ENCODE assay signal across 35 cellular contexts in genomic region chr9:134621558-134622110, GRCh38. TPM values are rescaled to one million over a fixed set of nuclear protein-coding genes. Genes with fewer than 3 reads are reported as not detected.
DNase-seq lines count a peak whose midpoint lies in the region; ATAC-seq, FAIRE-seq and TF ChIP-seq lines count a peak whose summit lies in the region.
"Had no signal": no experiment of that assay in that cellular context is flagged by ENCODE, and none has a peak within 500 bp of the region (broad histone marks: within the 10 kb centered on the region; RNA-seq: fewer than 3 reads in every experiment).

No MANE protein-coding gene starts in this region.

- no peak overlapping the region for H3K23ac ChIP-seq in mesenchymal stem cell (ENCODE audit: low read length in 2 of 2)

- H3K4me3 ChIP-seq in left ventricle myocardium inferior (no peak overlapping the region), RWPE2 (ENCODE audit: severe bottlenecking) (no peak overlapping the region), mesenchymal stem cell (ENCODE audit: insufficient read depth in 1 of 2, low read depth in 1 of 2, low read length in 2 of 2) (no peak overlapping the region)
- H3K4me3 ChIP-seq: dorsolateral prefrontal cortex, gastrocnemius medialis, GM12878, hepatocyte, right atrium auricular region, stomach, thyroid gland had no signal

- no peaks in the 10 kb centered on the region for H3K9me3 Mint-ChIP-seq in type B pancreatic cell
- H3K9me3 Mint-ChIP-seq: activated CD4-positive, alpha-beta T cell treated with anti-CD3 and anti-CD28 coated beads, Interleukin-2, amount 10 ng/mL, durations not matched to agents 24 days and 14 days had no signal

- H2BK15ac ChIP-seq in mesenchymal stem cell (ENCODE audit: low read depth, poor library complexity, severe bottlenecking): no peak overlapping the region

- no peak overlapping the region for H2AK5ac ChIP-seq in mesenchymal stem cell (ENCODE audit: low read length, severe bottlenecking)

- H2BK120ac ChIP-seq in mesenchymal stem cell (ENCODE audit: low read depth, low read length): no peak overlapping the region

- H3K27ac Mint-ChIP-seq in type B pancreatic cell: no peak overlapping the region
- H3K27ac Mint-ChIP-seq: activated CD4-positive, alpha-beta T cell treated with anti-CD3 and anti-CD28 coated beads, Interleukin-2, amount 10 ng/mL, durations not matched to agents 24 days and 14 days had no signal

- DNase-seq in left ventricle myocardium superior (peak; percentile 7), left ventricle myocardium inferior (no peak), RWPE2 (ENCODE audit: low spot score) (peak; percentile 23), mesenchymal stem cell (no peak), type B pancreatic cell (ENCODE audit: extremely low spot score, unreplicated experiment) (peak; percentile 68), frontal cortex (ENCODE audit: low spot score in 2 of 2) (no peak), ecto neural progenitor cell (ENCODE audit: low spot score) (no peak), NOMO-1 treated with dmso at 0.1 percent for 144 hours (lab: John Stamatoyannopoulos, UW; ENCODE audit: unreplicated experiment) (no peak)
- DNase-seq: ACHN; activated CD4-positive, alpha-beta T cell treated with anti-CD3 and anti-CD28 coated beads, Interleukin-2, amount 10 ng/mL, durations not matched to agents 24 days and 14 days; activated naive CD4-positive, alpha-beta T cell treated with Interleukin-2 at 50 U/mL for 16 hours; activated T-cell treated with anti-CD3 and anti-CD28 coated beads, Interleukin-2, amount 50 U/mL, for 48 hours; brain microvascular endothelial cell; COR-L47; Kasumi-1; mammary epithelial cell; NCI-H1417 treated with DMSO at 0.1 percent for 48 hours; NCI-H2029 treated with DMSO at 0.1 percent for 48 hours; NCI-H526 treated with DMSO at 0.1 percent for 48 hours; NK-92 treated with Interleukin-12 subunit alpha and Interleukin-12 subunit beta, amount 100 ng/mL, for 24 hours; stimulated activated CD4-positive, alpha-beta T cell treated with anti-CD3 and anti-CD28 coated beads, Interleukin-12 subunit alpha, Interleukin-12 subunit beta, amount 100 ng/mL, for 4 hours; stimulated activated CD4-positive, alpha-beta T cell treated with anti-CD3 and anti-CD28 coated beads, Interleukin-2, amount 100 ng/mL, for 48 hours; stomach; SW 1271; T-helper 9 cell; thyroid gland had no signal

- H3K9me3 ChIP-seq in left ventricle myocardium inferior (replicated peaks) (no peaks in the 10 kb centered on the region), RWPE2 (ENCODE audit: severe bottlenecking) (no peaks in the 10 kb centered on the region), mesenchymal stem cell (ENCODE audit: control insufficient read depth, low read length) (no peaks in the 10 kb centered on the region)
- H3K9me3 ChIP-seq: gastrocnemius medialis, right atrium auricular region, stomach, thyroid gland had no signal

- no peak overlapping the region for H3K4me2 ChIP-seq in mesenchymal stem cell (ENCODE audit: low read length, poor library complexity, severe bottlenecking)
- H3K4me2 ChIP-seq: hepatocyte had no signal

- H3K79me1 ChIP-seq in mesenchymal stem cell (replicated peaks; ENCODE audit: low read length, poor library complexity, severe bottlenecking): no peaks in the 10 kb centered on the region

- no peak overlapping the region for H3K27ac ChIP-seq in left ventricle myocardium inferior (replicated peaks)
- no peak overlapping the region for H3K27ac ChIP-seq in RWPE2 (ENCODE audit: poor library complexity, severe bottlenecking)
- no peak overlapping the region for H3K27ac ChIP-seq in mesenchymal stem cell (ENCODE audit: low read length, poor library complexity, severe bottlenecking)
- H3K27ac ChIP-seq: brain microvascular endothelial cell, dorsolateral prefrontal cortex, gastrocnemius medialis, hepatocyte, parathyroid adenoma, right atrium auricular region, stomach, thyroid gland had no signal

- no peak overlapping the region for H3K4me3 Mint-ChIP-seq in type B pancreatic cell
- H3K4me3 Mint-ChIP-seq: activated CD4-positive, alpha-beta T cell treated with anti-CD3 and anti-CD28 coated beads, Interleukin-2, amount 10 ng/mL, durations not matched to agents 24 days and 14 days had no signal

- no peak overlapping the region for H2AFZ ChIP-seq in mesenchymal stem cell (ENCODE audit: low read depth, low read length)
- H2AFZ ChIP-seq: hepatocyte, parathyroid adenoma had no signal

- H3K36me3 Mint-ChIP-seq in type B pancreatic cell: no peaks in the 10 kb centered on the region

- intact Hi-C loops in left ventricle myocardium superior (cut with micrococcal nuclease): no loop called here
- intact Hi-C loops in left ventricle myocardium inferior (cut with micrococcal nuclease): no loop called here

- H3K4me1 Mint-ChIP-seq in type B pancreatic cell (ENCODE audit: unreplicated experiment): peaks cover 36% of the 10 kb centered on the region
- H3K4me1 Mint-ChIP-seq: activated CD4-positive, alpha-beta T cell treated with anti-CD3 and anti-CD28 coated beads, Interleukin-2, amount 10 ng/mL, durations not matched to agents 24 days and 14 days had no signal

- peaks cover 8% of the 10 kb centered on the region for H3K4me1 ChIP-seq in left ventricle myocardium inferior
- H3K4me1 ChIP-seq in RWPE2 (ENCODE audit: insufficient read depth, poor library complexity, severe bottlenecking): peaks cover 24% of the 10 kb centered on the region
- H3K4me1 ChIP-seq in mesenchymal stem cell (ENCODE audit: control insufficient read depth, insufficient read depth, low read depth, low read length): peaks cover 19% of the 10 kb centered on the region
- H3K4me1 ChIP-seq: gastrocnemius medialis, parathyroid adenoma, right atrium auricular region, thyroid gland had no signal

- H3K4ac ChIP-seq in mesenchymal stem cell (ENCODE audit: low read depth in 1 of 2, low read length in 2 of 2): no peak overlapping the region

- H3K36me3 ChIP-seq in left ventricle myocardium inferior: no peaks in the 10 kb centered on the region
- no peaks in the 10 kb centered on the region for H3K36me3 ChIP-seq in RWPE2 (ENCODE audit: low read depth)
- H3K36me3 ChIP-seq in mesenchymal stem cell (ENCODE audit: control insufficient read depth in 1 of 2, insufficient read depth in 2 of 2, low read depth in 1 of 2, low read length in 2 of 2): no peaks in the 10 kb centered on the region
- H3K36me3 ChIP-seq: brain microvascular endothelial cell, gastrocnemius medialis, right atrium auricular region, stomach, thyroid gland had no signal

- peak overlapping the region in 1 of 2 experiments; percentile 45 for H2BK12ac ChIP-seq in mesenchymal stem cell (ENCODE audit: low read length in 2 of 2)

- no peak overlapping the region for H2BK5ac ChIP-seq in mesenchymal stem cell (ENCODE audit: low read depth, low read length, poor library complexity, severe bottlenecking)

- H3K14ac ChIP-seq in mesenchymal stem cell (ENCODE audit: low read length in 2 of 2): peak overlapping the region in 1 of 2 experiments; percentile 46

- H3K27me3 Mint-ChIP-seq in type B pancreatic cell: peaks cover 10% of the 10 kb centered on the region
- H3K27me3 Mint-ChIP-seq: activated CD4-positive, alpha-beta T cell treated with anti-CD3 and anti-CD28 coated beads, Interleukin-2, amount 10 ng/mL, durations not matched to agents 24 days and 14 days had no signal

- no peak overlapping the region for H4K8ac ChIP-seq in mesenchymal stem cell (ENCODE audit: low read length)

- no peak overlapping the region for H3K9ac ChIP-seq in mesenchymal stem cell (ENCODE audit: low read length)
- H3K9ac ChIP-seq: parathyroid adenoma had no signal

- no peak for FAIRE-seq in frontal cortex (lab: Jason Lieb, UNC)
- FAIRE-seq: endothelial cell of umbilical vein, GM12878 had no signal

- H3K18ac ChIP-seq in mesenchymal stem cell (ENCODE audit: low read depth in 1 of 2, low read length in 2 of 2): peak overlapping the region; percentile 22 to 24

- 70% methylated on average over 12 of the region's 12 CpGs for WGBS in mesenchymal stem cell

- H4K91ac ChIP-seq in mesenchymal stem cell (ENCODE audit: low read length): peak overlapping the region; percentile 72

- H3K27me3 ChIP-seq in left ventricle myocardium inferior (ENCODE audit: low read depth): peaks cover 67% of the 10 kb centered on the region
- no peaks in the 10 kb centered on the region for H3K27me3 ChIP-seq in RWPE2 (ENCODE audit: insufficient read depth, poor library complexity, severe bottlenecking)
- H3K27me3 ChIP-seq in mesenchymal stem cell (ENCODE audit: control insufficient read depth in 1 of 2, insufficient read depth in 1 of 2, low read length in 2 of 2): no peaks in the 10 kb centered on the region
- H3K27me3 ChIP-seq: brain microvascular endothelial cell, hepatocyte, right atrium auricular region, thyroid gland had no signal

- TF ChIP-seq CTCF in left ventricle myocardium inferior (IDR thresholded peaks at IDR 0.05; ENCODE audit: borderline replicate concordance): no peak
- no peak for TF ChIP-seq CTCF in RWPE2 (IDR thresholded peaks at IDR 0.05; ENCODE audit: poor library complexity, severe bottlenecking)
- no peak for TF ChIP-seq CTCF in type B pancreatic cell (conservative IDR thresholded peaks at IDR 0.05)

- ATAC-seq in left ventricle myocardium superior (no peak), RWPE2 (ENCODE audit: low read depth) (no peak)
- ATAC-seq: gastrocnemius medialis, GM12878 had no signal

RNA-seq across cellular contexts. Expression of gene COL5A1, which starts 20.0 kb away (rescaled TPM):
- total RNA-seq in left ventricle myocardium superior (14.8 TPM), left ventricle myocardium inferior (13.9 TPM), type B pancreatic cell (ENCODE audit: low replicate concordance) (16.1 and 112 TPM in 2 replicates), frontal cortex (2.9 TPM)
- polyA plus RNA-seq in mesenchymal stem cell (2013, experiment 1 of 2): 754 TPM
- polyA plus RNA-seq in mesenchymal stem cell (2013, experiment 2 of 2): 709 TPM
- total RNA-seq: activated CD4-positive, alpha-beta T cell treated with anti-CD3 and anti-CD28 coated beads, Interleukin-2, amount 10 ng/mL, durations not matched to agents 24 days and 14 days; activated CD8-positive, alpha-beta memory T cell treated with anti-CD3 and anti-CD28 coated beads for 36 hours had no signal
- polyA plus RNA-seq: neural cell had no signal

Comparison
In these comparisons a context has a peak if more than half of its experiments do, and no peak if none do; other contexts are left out.
1. DNase-seq: peak in left ventricle myocardium superior (single experiment), RWPE2 (single experiment) and type B pancreatic cell (single experiment); none in left ventricle myocardium inferior (single experiment), mesenchymal stem cell (single experiment), frontal cortex (0 of 2), ecto neural progenitor cell (single experiment) and NOMO-1 treated with dmso at 0.1 percent for 144 hours (single experiment).